1 cellular context compared by ENCODE assay signal in genomic region chr19:19663292-19664120, GRCh38.
TF ChIP-seq lines count a peak whose summit lies in the region.

Gene ATP13A1 (minus strand): TSS chr19:19663676. CDS start chr19:19663666, 10 bp downstream.

TF ChIP-seq in HepG2, 621 proteins besides CTCF, POLR2A, EP300 and RAD21 (continued from another document and continues in another):
- TF ChIP-seq ZFP91 (CRISPR knock-in tag; IDR thresholded peaks at IDR 0.05; ENCODE audit: borderline replicate concordance) (peak; percentile 53), SOX13 (IDR thresholded peaks at IDR 0.05) (no peak), SOX13 (CRISPR knock-in tag; conservative IDR thresholded peaks at IDR 0.05 in 1 of 2, IDR thresholded peaks at IDR 0.05 in 1 of 2) (peak in 1 of 2 experiments; percentile 22; a peak in 1 of 4 replicates), ATRX (CRISPR knock-in tag; IDR thresholded peaks at IDR 0.05; ENCODE audit: borderline replicate concordance) (no peak), ZNF513 (CRISPR knock-in tag; conservative IDR thresholded peaks at IDR 0.05) (peak; percentile 38; the same call in 1 of the 2 replicates), TOPORS (CRISPR knock-in tag; IDR thresholded peaks at IDR 0.05) (peak; percentile 90; the same call in 1 of the 2 replicates), SIN3B (IDR thresholded peaks at IDR 0.05; ENCODE audit: low read length) (peak; percentile 68; the same call in 1 of the 2 replicates), ZNF160 (CRISPR knock-in tag; IDR thresholded peaks at IDR 0.05) (0 out of 2 replicates have a peak, but pooled peaks have one; percentile 21), SRSF9 (IDR thresholded peaks at IDR 0.05; ENCODE audit: borderline replicate concordance, insufficient read depth, low read depth, low read length, poor library complexity, severe bottlenecking) (no peak), HOXA5 (CRISPR knock-in tag; IDR thresholded peaks at IDR 0.05) (peak; percentile 60; the same call in 1 of the 2 replicates), BRF2 (CRISPR knock-in tag; IDR thresholded peaks at IDR 0.05) (0 out of 2 replicates have a peak, but pooled peaks have one; percentile 61), ZNF724P (CRISPR knock-in tag; IDR thresholded peaks at IDR 0.05; ENCODE audit: borderline replicate concordance) (0 out of 2 replicates have a peak, but pooled peaks have one; percentile 1), PHF8 (CRISPR knock-in tag; IDR thresholded peaks at IDR 0.05) (peak; percentile 71), NFAT5 (CRISPR knock-in tag; IDR thresholded peaks at IDR 0.05) (0 out of 2 replicates have a peak, but pooled peaks have one; percentile 69), CBX2 (IDR thresholded peaks at IDR 0.05; ENCODE audit: low read depth, low read length) (no peak), CBX2 (CRISPR knock-in tag; IDR thresholded peaks at IDR 0.05; ENCODE audit: low read depth) (no peak), THAP9 (CRISPR knock-in tag; IDR thresholded peaks at IDR 0.05; ENCODE audit: borderline replicate concordance) (peak; percentile 95), GMEB1 (CRISPR knock-in tag; IDR thresholded peaks at IDR 0.05; ENCODE audit: borderline replicate concordance) (peak; percentile 56; the same call in 1 of the 2 replicates), EED (CRISPR knock-in tag; IDR thresholded peaks at IDR 0.05) (peak; percentile 33; the same call in 1 of the 2 replicates), ZNF335 (CRISPR knock-in tag; IDR thresholded peaks at IDR 0.05) (peak; percentile 95), KDM5B (CRISPR knock-in tag; IDR thresholded peaks at IDR 0.05; ENCODE audit: borderline replicate concordance) (peak; percentile 73; the same call in 1 of the 2 replicates), ZNF607 (CRISPR knock-in tag; IDR thresholded peaks at IDR 0.05; ENCODE audit: borderline replicate concordance) (peak; percentile 14; the same call in 1 of the 2 replicates), IRX3 (CRISPR knock-in tag; IDR thresholded peaks at IDR 0.05; ENCODE audit: borderline replicate concordance, low read depth) (peak; percentile 85; the same call in 1 of the 2 replicates), JUNB (CRISPR knock-in tag; IDR thresholded peaks at IDR 0.05; ENCODE audit: borderline replicate concordance) (no peak), RBFOX2 (IDR thresholded peaks at IDR 0.05; ENCODE audit: low read depth, low read length) (peak; percentile 94), MAX (IDR thresholded peaks at IDR 0.05) (peak; percentile 54; the same call in 1 of the 2 replicates), POLR2G (IDR thresholded peaks at IDR 0.05; ENCODE audit: low read depth, low read length) (peak; percentile 87), GABPB1 (CRISPR knock-in tag; IDR thresholded peaks at IDR 0.05) (peak; percentile 95), ZMAT5 (CRISPR knock-in tag; IDR thresholded peaks at IDR 0.05; ENCODE audit: borderline replicate concordance, low read depth) (no peak), NFYB (CRISPR knock-in tag; IDR thresholded peaks at IDR 0.05) (no peak), KDM5A (IDR thresholded peaks at IDR 0.05; ENCODE audit: borderline replicate concordance, low read length) (peak; percentile 62), ZNF709 (CRISPR knock-in tag; IDR thresholded peaks at IDR 0.05) (no peak), ELF4 (CRISPR knock-in tag; IDR thresholded peaks at IDR 0.05; ENCODE audit: borderline replicate concordance) (peak; percentile 83; the same call in 1 of the 2 replicates), HNRNPL (IDR thresholded peaks at IDR 0.05; ENCODE audit: low read depth, low read length) (peak; percentile 60; the same call in 1 of the 2 replicates), KAT8 (CRISPR knock-in tag; IDR thresholded peaks at IDR 0.05) (peak; percentile 91), THAP11 (CRISPR knock-in tag; IDR thresholded peaks at IDR 0.05) (peak; percentile 92), CHD2 (IDR thresholded peaks at IDR 0.05; ENCODE audit: low read depth, low read length) (peak; percentile 13; the same call in 1 of the 2 replicates), ZFP37 (CRISPR knock-in tag; IDR thresholded peaks at IDR 0.05; ENCODE audit: borderline replicate concordance) (no peak), ZNF230 (CRISPR knock-in tag; IDR thresholded peaks at IDR 0.05) (no peak), TCF7L2 (IDR thresholded peaks at IDR 0.05; ENCODE audit: low read depth, low read length) (no peak), SP1 (IDR thresholded peaks at IDR 0.05) (no peak), SP1 (CRISPR knock-in tag; IDR thresholded peaks at IDR 0.05) (peak; percentile 19; the same call in 1 of the 2 replicates), HNRNPUL1 (IDR thresholded peaks at IDR 0.05; ENCODE audit: low read depth, low read length) (no peak), ISL2 (CRISPR knock-in tag; IDR thresholded peaks at IDR 0.05) (peak; percentile 20; the same call in 1 of the 2 replicates), HNF1B (CRISPR knock-in tag; IDR thresholded peaks at IDR 0.05) (peak; percentile 80; the same call in 1 of the 2 replicates), RXRB (CRISPR knock-in tag; IDR thresholded peaks at IDR 0.05; ENCODE audit: borderline replicate concordance) (0 out of 2 replicates have a peak, but pooled peaks have one; percentile 12), SATB2 (CRISPR knock-in tag; IDR thresholded peaks at IDR 0.05) (peak; percentile 55; the same call in 1 of the 2 replicates)
